12 cellular contexts compared by ENCODE assay signal in genomic region chr4:6961496-6962210, GRCh38. TPM values are rescaled to one million over a fixed set of nuclear protein-coding genes. Genes with fewer than 3 reads are reported as not detected.
A peak's percentile ranks its signal among the peaks of the same experiment; 100 is the strongest.
DNase-seq lines count a peak whose midpoint lies in the region; ATAC-seq and TF ChIP-seq lines count a peak whose summit lies in the region.
"Had no signal": no experiment of that assay in that cellular context is flagged by ENCODE, and none has a peak within 500 bp of the region (broad histone marks: within the 10 kb centered on the region; RNA-seq: fewer than 3 reads in every experiment).

No MANE protein-coding gene starts in this region.

- no peak overlapping the region for H3K27ac Mint-ChIP-seq in T-helper 2 cell treated with Interferon-gamma antibody and Interleukin-4, amounts not matched to agents 5 μg/mL and 100 μg/mL, for 36 hours

- no peak overlapping the region for H4K8ac ChIP-seq in IMR-90 (ENCODE audit: low read depth in 2 of 2, low read length in 2 of 2)

- no peak overlapping the region for H3K4me3 Mint-ChIP-seq in T-helper 2 cell treated with Interferon-gamma antibody and Interleukin-4, amounts not matched to agents 5 μg/mL and 100 μg/mL, for 36 hours

- no peak overlapping the region for H2AK9ac ChIP-seq in IMR-90 (replicated peaks; ENCODE audit: low read depth, low read length, poor library complexity)

- H3K27me3 ChIP-seq in IMR-90 (ENCODE audit: control insufficient read depth, insufficient read depth, low read length) = no peaks in the 10 kb centered on the region

- H3K36me3 ChIP-seq in IMR-90 (ENCODE audit: control insufficient read depth, insufficient read depth, low read length) = no peaks in the 10 kb centered on the region

- H3K9ac ChIP-seq in IMR-90 (ENCODE audit: low read depth, low read length) = no peak overlapping the region

- no peak overlapping the region for H3K56ac ChIP-seq in IMR-90 (ENCODE audit: extremely low read depth, insufficient read depth, low read length)

- ATAC-seq in IMR-90 (ENCODE audit: low read depth) = no peak
- ATAC-seq in omental fat pad (ENCODE audit: low FRiP score) = no peak
- ATAC-seq in GM18907 (IDR thresholded peaks at IDR 0.05; ENCODE audit: unreplicated experiment) = no peak

- no peak overlapping the region for H3K23ac ChIP-seq in IMR-90 (ENCODE audit: low read depth, low read length)

- H2BK15ac ChIP-seq in IMR-90 (ENCODE audit: low read depth, low read length) = no peak overlapping the region

- POLR2A ChIA-PET in IMR-90 (lab: Charles Lee; ENCODE audit: unreplicated experiment) = no interaction called here

- no peaks in the 10 kb centered on the region for H3K9me3 Mint-ChIP-seq in T-helper 2 cell treated with Interferon-gamma antibody and Interleukin-4, amounts not matched to agents 5 μg/mL and 100 μg/mL, for 36 hours

- no peak for TF ChIP-seq RAD21 in IMR-90 (IDR thresholded peaks at IDR 0.05; ENCODE audit: low read length)

- intact Hi-C loops in IMR-90 (cut with micrococcal nuclease) = no loop called here

- WGBS in IMR-90 (ENCODE audit: extremely low coverage in 2 of 2, insufficient read length in 1 of 2), 2 experiments = 92% methylated on average over 12 of the region's 20 CpGs; no CpG with 5 or more reads in 1 of the 2 experiments

- H3K27me3 Mint-ChIP-seq in T-helper 2 cell treated with Interferon-gamma antibody and Interleukin-4, amounts not matched to agents 5 μg/mL and 100 μg/mL, for 36 hours (ENCODE audit: low read depth) = no peaks in the 10 kb centered on the region

- 0 out of 2 replicates have a peak overlapping the region, but pooled peaks have one; percentile 40 for H2AK5ac ChIP-seq in IMR-90 (ENCODE audit: low read depth, low read length)

- in situ Hi-C loops in IMR-90 (cut with MboI; ENCODE audit: low sequenced_read_pairs) = no loop called here

- dilution Hi-C loops in IMR-90 (cut with HindIII; ENCODE audit: low sequenced_read_pairs, unreplicated experiment) = no loop called here

- H3K4me1 Mint-ChIP-seq in T-helper 2 cell treated with Interferon-gamma antibody and Interleukin-4, amounts not matched to agents 5 μg/mL and 100 μg/mL, for 36 hours (ENCODE audit: low read depth) = peaks cover 8% of the 10 kb centered on the region

- TF ChIP-seq POLR2A in IMR-90 (IDR thresholded peaks at IDR 0.05; ENCODE audit: low read depth, low read length) = no peak

- H2BK120ac ChIP-seq in IMR-90 (ENCODE audit: low read depth, low read length) = no peak overlapping the region

- no peak for DNase-seq in IMR-90
- no peak for DNase-seq in caudate nucleus (lab: John Stamatoyannopoulos, UW)
- peak; percentile 74 for DNase-seq in mesenteric fat pad (ENCODE audit: low spot score)
- no peak for DNase-seq in substantia nigra (lab: John Stamatoyannopoulos, UW)
- DNase-seq in omental fat pad (ENCODE audit: low spot score) = no peak
- no peak for DNase-seq in T-helper 2 cell treated with Interferon-gamma antibody and Interleukin-4, amounts not matched to agents 5 μg/mL and 100 μg/mL, for 36 hours (ENCODE audit: low spot score)
- no peak for DNase-seq in SHP77 (lab: John Stamatoyannopoulos, UW)
- DNase-seq: activated CD4-positive, alpha-beta T cell treated with anti-CD3 and anti-CD28 coated beads for 48 hours; activated effector memory CD4-positive, alpha-beta T cell treated with Interleukin-2 at 50 U/mL for 16 hours; DMS 273 treated with DMSO at 0.1 percent for 48 hours; occipital lobe had no signal

- TF ChIP-seq CTCF in IMR-90 (conservative IDR thresholded peaks at IDR 0.05; ENCODE audit: low read depth, low read length) (no peak), omental fat pad (IDR thresholded peaks at IDR 0.05) (no peak)

- H2BK5ac ChIP-seq in IMR-90 (ENCODE audit: low read depth, low read length, poor library complexity, severe bottlenecking) = no peak overlapping the region

- no peak overlapping the region for H3K4ac ChIP-seq in IMR-90 (ENCODE audit: low read depth, low read length)

- peaks cover 9% of the 10 kb centered on the region; the same call in 1 of the 2 replicates for H4K20me1 ChIP-seq in IMR-90 (ENCODE audit: insufficient read depth, low read length)

- H2AFZ ChIP-seq in IMR-90 (replicated peaks; ENCODE audit: low read length, poor library complexity) = no peak overlapping the region

- H3K27ac ChIP-seq in IMR-90 (ENCODE audit: insufficient read depth, low read length) (no peak overlapping the region), caudate nucleus (ENCODE audit: low read depth, low read length) (peak overlapping the region; percentile 81), substantia nigra (ENCODE audit: low read depth, low read length, poor library complexity, severe bottlenecking) (peak overlapping the region; percentile 86)

- H3K18ac ChIP-seq in IMR-90 (ENCODE audit: low read depth, low read length) = no peak overlapping the region

- no TSS peak for BruUV-seq in IMR-90 (replicated peaks; lab: Mats Ljungman, UMichigan)

- H3K79me1 ChIP-seq in IMR-90 (ENCODE audit: low read depth in 1 of 2, low read length in 2 of 2) = peaks cover 23 to 35% of the 10 kb centered on the region in 2 experiments

- peaks cover 13% of the 10 kb centered on the region for H3K4me1 ChIP-seq in IMR-90 (ENCODE audit: control insufficient read depth, insufficient read depth, low read length)

- H3K9me3 ChIP-seq in IMR-90 (ENCODE audit: control insufficient read depth, insufficient read depth, low read length) = no peaks in the 10 kb centered on the region

- CTCF ChIA-PET in IMR-90 (lab: Yijun Ruan, JAX) = no interaction called here

- H3K4me3 ChIP-seq in IMR-90 (ENCODE audit: insufficient read depth, low read depth, low read length) = no peak overlapping the region

- no peak overlapping the region for H4K91ac ChIP-seq in IMR-90 (ENCODE audit: insufficient read depth, low read depth, low read length)

- no peak overlapping the region for H3K14ac ChIP-seq in IMR-90 (replicated peaks; ENCODE audit: low read depth, low read length)

- no peak overlapping the region for H4K5ac ChIP-seq in IMR-90 (ENCODE audit: low read depth, low read length)

- H3K36me3 Mint-ChIP-seq in T-helper 2 cell treated with Interferon-gamma antibody and Interleukin-4, amounts not matched to agents 5 μg/mL and 100 μg/mL, for 36 hours (ENCODE audit: low read depth) = no peaks in the 10 kb centered on the region

- peaks cover 9% of the 10 kb centered on the region; the same call in 1 of the 2 replicates for H3K9me1 ChIP-seq in IMR-90 (ENCODE audit: insufficient read depth, low read length)

- no peak overlapping the region for H3K4me2 ChIP-seq in IMR-90 (ENCODE audit: low read depth, low read length)

- H2BK20ac ChIP-seq in IMR-90 (ENCODE audit: low read depth, low read length) = no peak overlapping the region

TF ChIP-seq in IMR-90, 13 proteins besides CTCF, POLR2A, EP300 and RAD21:
- no peak for TF ChIP-seq CEBPB (IDR thresholded peaks at IDR 0.05; ENCODE audit: low read depth, low read length)
- no peak for TF ChIP-seq USF2 (IDR thresholded peaks at IDR 0.05; ENCODE audit: low read depth, low read length)
- no peak for TF ChIP-seq BHLHE40 (IDR thresholded peaks at IDR 0.05; ENCODE audit: low read depth, low read length)
- TF ChIP-seq MXI1 (IDR thresholded peaks at IDR 0.05; ENCODE audit: borderline replicate concordance, low read depth, low read length) = no peak
- TF ChIP-seq NFE2L2 (IDR thresholded peaks at IDR 0.05; ENCODE audit: low read depth, low read length) = no peak
- TF ChIP-seq RFX5 (IDR thresholded peaks at IDR 0.05; ENCODE audit: low read depth, low read length) = no peak
- no peak for TF ChIP-seq CHD1 (IDR thresholded peaks at IDR 0.05; ENCODE audit: low read depth, low read length)
- TF ChIP-seq MAFK (IDR thresholded peaks at IDR 0.05; ENCODE audit: low read depth, low read length) = no peak
- no peak for TF ChIP-seq ELK1 (IDR thresholded peaks at IDR 0.05; ENCODE audit: borderline replicate concordance, low read depth, low read length)
- no peak for TF ChIP-seq MAZ (IDR thresholded peaks at IDR 0.05; ENCODE audit: borderline replicate concordance, low read depth, low read length)
- no peak for TF ChIP-seq FOS (IDR thresholded peaks at IDR 0.05; ENCODE audit: low read depth, low read length)
- no peak for TF ChIP-seq SMC3 (IDR thresholded peaks at IDR 0.05; ENCODE audit: low read depth, low read length)
- TF ChIP-seq RCOR1 (IDR thresholded peaks at IDR 0.05; ENCODE audit: insufficient replicate concordance, low read length) = no peak

RNA-seq across cellular contexts. Expression of gene TBC1D14, which starts 52.0 kb away (rescaled TPM):
- total RNA-seq in IMR-90 (2012; rRNA removed) = 40.7 and 48.9 TPM in 2 replicates
- 29.8 and 31.7 TPM in 2 replicates for polyA plus RNA-seq in IMR-90 (2012; rRNA removed)
- 22.3 and 23.4 TPM in 2 replicates for polyA plus RNA-seq in IMR-90 (2012; cell fraction: cytosol; rRNA removed)
- polyA plus RNA-seq in IMR-90 (2012; cell fraction: nucleus; rRNA removed; ENCODE audit: low replicate concordance) = 23.4 and 27.7 TPM in 2 replicates
- 54.3 TPM for total RNA-seq in mesenteric fat pad
- 10 to 100 TPM; 38.0 to 58.2 (median 56.8) TPM for total RNA-seq in omental fat pad
